ENCODE assay signal across 9 cellular contexts in genomic region chr16:3501783-3502400, GRCh38. TPM values are rescaled to one million over a fixed set of nuclear protein-coding genes. Genes with fewer than 3 reads are reported as not detected.
DNase-seq lines count a peak whose midpoint lies in the region; ATAC-seq, FAIRE-seq and TF ChIP-seq lines count a peak whose summit lies in the region.
"Had no signal": no experiment of that assay in that cellular context is flagged by ENCODE, and none has a peak within 500 bp of the region (broad histone marks: within the 10 kb centered on the region; RNA-seq: fewer than 3 reads in every experiment).

No MANE protein-coding gene starts in this region.

- intact Hi-C loops in activated T-helper 1 cell treated with anti-CD3 and anti-CD28 coated beads, Interleukin-12 subunit alpha, Interleukin-12 subunit beta, Interleukin-2, Interleukin-4 antibody, amounts not matched to agents 30 ng/mL and 10 ng/mL and 1 ng/mL, durations not matched to agents 14 hours and 24 hours and 36 hours (cut with micrococcal nuclease) = loop anchor here (2.0 to 10.0 kb wide), 3 partner anchors 77 to 373 kb away; partner anchors contain the start of gene OR1F1
- intact Hi-C loops in thyroid gland (cut with DNase I) = loop anchor here (5.0 kb wide), 1 partner anchor 220 kb away; the partner anchor contains the start of gene ZNF263

- CTCF ChIA-PET in activated CD8-positive, alpha-beta memory T cell treated with anti-CD3 and anti-CD28 coated beads, Interleukin-2, amount 10 ng/mL, durations not matched to agents 7 days and 5 days (lab: Charles Lee) = interaction anchor here (0.9 to 1.6 kb wide), 5 partner anchors 12 to 351 kb away, joined by 3 to 6 read pairs (median 3); partner anchors contain the start of gene NAA60

- TF ChIP-seq CTCF in keratinocyte (optimal IDR thresholded peaks at IDR 0.05 in 1 of 3, IDR thresholded peaks at IDR 0.05 in 1 of 3, conservative IDR thresholded peaks at IDR 0.05 in 1 of 3; ENCODE audit: extremely low read depth in 1 of 3, insufficient read depth in 2 of 3, low read length in 3 of 3) (no peak), thyroid gland (IDR thresholded peaks at IDR 0.05) (no peak), GM13976 (IDR thresholded peaks at IDR 0.05; ENCODE audit: borderline replicate concordance, control extremely low read depth, extremely low read depth, insufficient read depth, missing control alignments) (no peak)

- H3K27me3 Mint-ChIP-seq in activated CD8-positive, alpha-beta memory T cell treated with anti-CD3 and anti-CD28 coated beads, Interleukin-2, amount 10 ng/mL, durations not matched to agents 7 days and 5 days = peaks cover 2% of the 10 kb centered on the region
- H3K27me3 Mint-ChIP-seq in activated T-helper 1 cell treated with anti-CD3 and anti-CD28 coated beads, Interleukin-12 subunit alpha, Interleukin-12 subunit beta, Interleukin-2, Interleukin-4 antibody, amounts not matched to agents 30 ng/mL and 10 ng/mL and 1 ng/mL, durations not matched to agents 14 hours and 24 hours and 36 hours (ENCODE audit: insufficient read depth) = peaks cover 6% of the 10 kb centered on the region

- no peaks in the 10 kb centered on the region for H4K20me1 ChIP-seq in keratinocyte (ENCODE audit: control insufficient read depth, extremely low read depth, insufficient read depth, low read length)

- no peak for FAIRE-seq in keratinocyte (lab: Jason Lieb, UNC)
- FAIRE-seq: TTC549 had no signal

- peak overlapping the region; percentile 20 for H2AFZ ChIP-seq in keratinocyte (ENCODE audit: control insufficient read depth, low read length)

- H3K27me3 ChIP-seq in keratinocyte (ENCODE audit: control insufficient read depth, extremely low read depth, insufficient read depth, low read length) = no peaks in the 10 kb centered on the region
- no peaks in the 10 kb centered on the region for H3K27me3 ChIP-seq in thyroid gland

- dilution Hi-C loops in keratinocyte (cut with MboI; ENCODE audit: extremely low pct_ligation_motif_present, low sequenced_read_pairs) = no loop called here

- in situ Hi-C loops in GM13976 (cut with MboI; ENCODE audit: low sequenced_read_pairs, unreplicated experiment) (no loop called here), ACHN (cut with HindIII; ENCODE audit: low pct_ligation_motif_present, low pct_unique_long_range_greater_than_20kb, low sequenced_read_pairs) (loop anchor here (25.0 kb wide), 1 partner anchor 110 kb away; the partner anchor contains the start of gene SLX4)

- peaks cover 11% of the 10 kb centered on the region for H3K4me1 ChIP-seq in keratinocyte (ENCODE audit: control insufficient read depth, extremely low read depth, insufficient read depth, low read length)
- H3K4me1 ChIP-seq in thyroid gland = peaks cover 11 to 16% of the 10 kb centered on the region in 2 donors

- peaks cover 56% of the 10 kb centered on the region for H3K4me1 Mint-ChIP-seq in activated CD8-positive, alpha-beta memory T cell treated with anti-CD3 and anti-CD28 coated beads, Interleukin-2, amount 10 ng/mL, durations not matched to agents 7 days and 5 days
- peaks cover 60% of the 10 kb centered on the region for H3K4me1 Mint-ChIP-seq in activated T-helper 1 cell treated with anti-CD3 and anti-CD28 coated beads, Interleukin-12 subunit alpha, Interleukin-12 subunit beta, Interleukin-2, Interleukin-4 antibody, amounts not matched to agents 30 ng/mL and 10 ng/mL and 1 ng/mL, durations not matched to agents 14 hours and 24 hours and 36 hours (ENCODE audit: low read depth)

- 75 to 80% methylated on average over 22 of the region's 22 CpGs for WGBS in thyroid gland, 2 donors

- no peaks in the 10 kb centered on the region for H3K9me3 Mint-ChIP-seq in activated CD8-positive, alpha-beta memory T cell treated with anti-CD3 and anti-CD28 coated beads, Interleukin-2, amount 10 ng/mL, durations not matched to agents 7 days and 5 days (ENCODE audit: low read depth)
- H3K9me3 Mint-ChIP-seq in activated T-helper 1 cell treated with anti-CD3 and anti-CD28 coated beads, Interleukin-12 subunit alpha, Interleukin-12 subunit beta, Interleukin-2, Interleukin-4 antibody, amounts not matched to agents 30 ng/mL and 10 ng/mL and 1 ng/mL, durations not matched to agents 14 hours and 24 hours and 36 hours = no peaks in the 10 kb centered on the region

- H3K4me3 ChIP-seq in keratinocyte (ENCODE audit: control insufficient read depth in 2 of 3, extremely low read depth in 1 of 3, insufficient read depth in 2 of 3, low read depth in 1 of 3, low read length in 3 of 3) = peak overlapping the region; percentile 79 to 93 (median 86)
- peak overlapping the region in 2 of 3 donors; percentile 85 to 89 for H3K4me3 ChIP-seq in thyroid gland (replicated peaks in 1 of 3)

- H3K4me3 Mint-ChIP-seq in activated CD8-positive, alpha-beta memory T cell treated with anti-CD3 and anti-CD28 coated beads, Interleukin-2, amount 10 ng/mL, durations not matched to agents 7 days and 5 days = peak overlapping the region; percentile 91
- H3K4me3 Mint-ChIP-seq in activated T-helper 1 cell treated with anti-CD3 and anti-CD28 coated beads, Interleukin-12 subunit alpha, Interleukin-12 subunit beta, Interleukin-2, Interleukin-4 antibody, amounts not matched to agents 30 ng/mL and 10 ng/mL and 1 ng/mL, durations not matched to agents 14 hours and 24 hours and 36 hours = peak overlapping the region; percentile 96

- peak overlapping the region; percentile 64 for H3K27ac ChIP-seq in keratinocyte (ENCODE audit: control insufficient read depth, insufficient read depth, low read length)
- H3K27ac ChIP-seq in thyroid gland = peak overlapping the region in 1 of 3 donors; percentile 80

- no peak for DNase-seq in activated CD8-positive, alpha-beta memory T cell treated with anti-CD3 and anti-CD28 coated beads, Interleukin-2, amount 10 ng/mL, durations not matched to agents 7 days and 5 days
- no peak for DNase-seq in activated CD8-positive, alpha-beta memory T cell treated with anti-CD3 and anti-CD28 coated beads, Interleukin-2, amount 50 U/mL, for 4 hours
- no peak for DNase-seq in activated T-helper 1 cell treated with anti-CD3 and anti-CD28 coated beads, Interleukin-12 subunit alpha, Interleukin-12 subunit beta, Interleukin-2, Interleukin-4 antibody, amounts not matched to agents 30 ng/mL and 10 ng/mL and 1 ng/mL, durations not matched to agents 14 hours and 24 hours and 36 hours (ENCODE audit: low spot score)
- DNase-seq in keratinocyte (ENCODE audit: low read depth, low spot score) (no peak), thyroid gland (no peak), iPS-NIHi11 (ENCODE audit: low spot score) (no peak), GM13976 (ENCODE audit: low spot score) (no peak), ACHN (no peak)

- H3K79me2 ChIP-seq in keratinocyte (ENCODE audit: control insufficient read depth, insufficient read depth, low read length) = peaks cover 5% of the 10 kb centered on the region

- H3K36me3 ChIP-seq in keratinocyte (ENCODE audit: control insufficient read depth in 2 of 2, extremely low read depth in 1 of 2, insufficient read depth in 2 of 2, low read length in 2 of 2) = peaks cover 0 to 2% of the 10 kb centered on the region in 2 experiments
- H3K36me3 ChIP-seq in thyroid gland = peaks cover 0 to 15% of the 10 kb centered on the region in 2 donors

- peaks cover 17% of the 10 kb centered on the region for H3K36me3 Mint-ChIP-seq in activated CD8-positive, alpha-beta memory T cell treated with anti-CD3 and anti-CD28 coated beads, Interleukin-2, amount 10 ng/mL, durations not matched to agents 7 days and 5 days
- peaks cover 13% of the 10 kb centered on the region for H3K36me3 Mint-ChIP-seq in activated T-helper 1 cell treated with anti-CD3 and anti-CD28 coated beads, Interleukin-12 subunit alpha, Interleukin-12 subunit beta, Interleukin-2, Interleukin-4 antibody, amounts not matched to agents 30 ng/mL and 10 ng/mL and 1 ng/mL, durations not matched to agents 14 hours and 24 hours and 36 hours (ENCODE audit: low read depth)

- peak overlapping the region; percentile 85 for H3K4me2 ChIP-seq in keratinocyte (ENCODE audit: control insufficient read depth, extremely low read depth, insufficient read depth, low read depth, low read length)

- peaks cover 2% of the 10 kb centered on the region for H3K9me1 ChIP-seq in keratinocyte (ENCODE audit: control insufficient read depth, extremely low read depth, insufficient read depth, low read length)

- H3K9me3 ChIP-seq in keratinocyte (ENCODE audit: control insufficient read depth, low read depth, low read length) (no peaks in the 10 kb centered on the region), thyroid gland (no peaks in the 10 kb centered on the region)

- peak overlapping the region; percentile 94 for H3K27ac Mint-ChIP-seq in activated CD8-positive, alpha-beta memory T cell treated with anti-CD3 and anti-CD28 coated beads, Interleukin-2, amount 10 ng/mL, durations not matched to agents 7 days and 5 days
- peak overlapping the region; percentile 93 for H3K27ac Mint-ChIP-seq in activated T-helper 1 cell treated with anti-CD3 and anti-CD28 coated beads, Interleukin-12 subunit alpha, Interleukin-12 subunit beta, Interleukin-2, Interleukin-4 antibody, amounts not matched to agents 30 ng/mL and 10 ng/mL and 1 ng/mL, durations not matched to agents 14 hours and 24 hours and 36 hours

- peak overlapping the region; percentile 77 for H3K9ac ChIP-seq in keratinocyte (ENCODE audit: control insufficient read depth, extremely low read depth, insufficient read depth, low read length)

- no peak for ATAC-seq in activated CD8-positive, alpha-beta memory T cell treated with anti-CD3 and anti-CD28 coated beads, Interleukin-2, amount 10 ng/mL, durations not matched to agents 7 days and 5 days

- no peak for TF ChIP-seq POLR2A in thyroid gland (IDR thresholded peaks at IDR 0.05)

RNA-seq across cellular contexts. Expression of gene CLUAP1, which starts 1.1 kb away (rescaled TPM):
- total RNA-seq in activated CD8-positive, alpha-beta memory T cell treated with anti-CD3 and anti-CD28 coated beads, Interleukin-2, amount 10 ng/mL, durations not matched to agents 7 days and 5 days = 10 to 100 TPM; 11.4 to 18.0 TPM
- 20.0 and 21.2 TPM in 2 replicates for total RNA-seq in activated T-helper 1 cell treated with anti-CD3 and anti-CD28 coated beads, Interleukin-12 subunit alpha, Interleukin-12 subunit beta, Interleukin-2, Interleukin-4 antibody, amounts not matched to agents 30 ng/mL and 10 ng/mL and 1 ng/mL, durations not matched to agents 14 hours and 24 hours and 36 hours
- 10.3 to 27.4 TPM (median 17.9 TPM) in 3 replicates for polyA plus RNA-seq in keratinocyte
- 49.4 TPM for polyA plus RNA-seq in keratinocyte (2011; ENCODE audit: low read depth)
- polyA plus RNA-seq in keratinocyte (2011; cell fraction: cytosol; rRNA removed) = 13.9 and 16.8 TPM in 2 replicates
- 13.6 and 23.0 TPM in 2 replicates for polyA plus RNA-seq in keratinocyte (2011; cell fraction: nucleus; rRNA removed)
- 8.2 and 17.5 TPM in 2 replicates for polyA plus RNA-seq in keratinocyte (2012; ENCODE audit: low replicate concordance)
- polyA minus RNA-seq in keratinocyte = 6.3 to 24.0 TPM (median 11.6 TPM) in 3 replicates
- polyA minus RNA-seq in keratinocyte (2011; cell fraction: cytosol; rRNA and poly(A)+ RNA removed) = 16.7 TPM
- polyA minus RNA-seq in keratinocyte (2011; cell fraction: nucleus; rRNA and poly(A)+ RNA removed) = 4.1 and 11.1 TPM in 2 replicates
- 10 to 100 TPM; 24.6 to 31.6 (median 29.4) TPM for total RNA-seq in thyroid gland

RNA-seq across cellular contexts. Expression of gene C16orf90, which starts 6.6 kb away (rescaled TPM):
- not detected for total RNA-seq in activated CD8-positive, alpha-beta memory T cell treated with anti-CD3 and anti-CD28 coated beads, Interleukin-2, amount 10 ng/mL, durations not matched to agents 7 days and 5 days
- not detected in 2 replicates for total RNA-seq in activated T-helper 1 cell treated with anti-CD3 and anti-CD28 coated beads, Interleukin-12 subunit alpha, Interleukin-12 subunit beta, Interleukin-2, Interleukin-4 antibody, amounts not matched to agents 30 ng/mL and 10 ng/mL and 1 ng/mL, durations not matched to agents 14 hours and 24 hours and 36 hours
- polyA plus RNA-seq in keratinocyte = not detected in 3 replicates
- not detected for polyA plus RNA-seq in keratinocyte (2011; ENCODE audit: low read depth)
- not detected in 2 replicates for polyA plus RNA-seq in keratinocyte (2011; cell fraction: cytosol; rRNA removed)
- not detected in 2 replicates for polyA plus RNA-seq in keratinocyte (2011; cell fraction: nucleus; rRNA removed)
- polyA plus RNA-seq in keratinocyte (2012; ENCODE audit: low replicate concordance) = not detected in 2 replicates
- polyA minus RNA-seq in keratinocyte = not detected in 3 replicates
- not detected for polyA minus RNA-seq in keratinocyte (2011; cell fraction: cytosol; rRNA and poly(A)+ RNA removed)
- polyA minus RNA-seq in keratinocyte (2011; cell fraction: nucleus; rRNA and poly(A)+ RNA removed) = not detected in 2 replicates
- not detected for total RNA-seq in thyroid gland

RNA-seq across cellular contexts. Expression of gene NAA60, which starts 58.4 kb away (rescaled TPM):
- 10 to 100 TPM; 50.2 to 50.6 TPM for total RNA-seq in activated CD8-positive, alpha-beta memory T cell treated with anti-CD3 and anti-CD28 coated beads, Interleukin-2, amount 10 ng/mL, durations not matched to agents 7 days and 5 days
- total RNA-seq in activated T-helper 1 cell treated with anti-CD3 and anti-CD28 coated beads, Interleukin-12 subunit alpha, Interleukin-12 subunit beta, Interleukin-2, Interleukin-4 antibody, amounts not matched to agents 30 ng/mL and 10 ng/mL and 1 ng/mL, durations not matched to agents 14 hours and 24 hours and 36 hours = 35.4 and 38.3 TPM in 2 replicates
- polyA plus RNA-seq in keratinocyte = 19.4 to 30.3 TPM (median 29.0 TPM) in 3 replicates
- polyA plus RNA-seq in keratinocyte (2011; ENCODE audit: low read depth) = 35.5 TPM
- polyA plus RNA-seq in keratinocyte (2011; cell fraction: cytosol; rRNA removed) = 25.5 and 25.8 TPM in 2 replicates
- polyA plus RNA-seq in keratinocyte (2011; cell fraction: nucleus; rRNA removed) = 23.3 and 27.9 TPM in 2 replicates
- 25.5 and 40.8 TPM in 2 replicates for polyA plus RNA-seq in keratinocyte (2012; ENCODE audit: low replicate concordance)
- polyA minus RNA-seq in keratinocyte = 10.1 to 31.3 TPM (median 21.6 TPM) in 3 replicates
- 23.0 TPM for polyA minus RNA-seq in keratinocyte (2011; cell fraction: cytosol; rRNA and poly(A)+ RNA removed)
- polyA minus RNA-seq in keratinocyte (2011; cell fraction: nucleus; rRNA and poly(A)+ RNA removed) = 10.7 and 14.7 TPM in 2 replicates
- 10 to 100 TPM; 22.7 to 42.2 (median 31.0) TPM for total RNA-seq in thyroid gland

RNA-seq across cellular contexts. Expression of gene ZNF597, which starts 58.6 kb away (rescaled TPM):
- 1 to 10 TPM; 2.4 to 2.6 TPM for total RNA-seq in activated CD8-positive, alpha-beta memory T cell treated with anti-CD3 and anti-CD28 coated beads, Interleukin-2, amount 10 ng/mL, durations not matched to agents 7 days and 5 days
- total RNA-seq in activated T-helper 1 cell treated with anti-CD3 and anti-CD28 coated beads, Interleukin-12 subunit alpha, Interleukin-12 subunit beta, Interleukin-2, Interleukin-4 antibody, amounts not matched to agents 30 ng/mL and 10 ng/mL and 1 ng/mL, durations not matched to agents 14 hours and 24 hours and 36 hours = 2.6 TPM in 2 replicates
- 1.4 to 1.7 TPM (median 1.5 TPM) in 3 replicates for polyA plus RNA-seq in keratinocyte
- 1.5 TPM for polyA plus RNA-seq in keratinocyte (2011; ENCODE audit: low read depth)
- 0.79 and 1.5 TPM in 2 replicates for polyA plus RNA-seq in keratinocyte (2011; cell fraction: cytosol; rRNA removed)
- 1.9 and 2.2 TPM in 2 replicates for polyA plus RNA-seq in keratinocyte (2011; cell fraction: nucleus; rRNA removed)
- 1.1 and 1.2 TPM in 2 replicates for polyA plus RNA-seq in keratinocyte (2012; ENCODE audit: low replicate concordance)
- 0.75 to 2.3 TPM (median 2.1 TPM) in 3 replicates for polyA minus RNA-seq in keratinocyte
- 1.9 TPM for polyA minus RNA-seq in keratinocyte (2011; cell fraction: cytosol; rRNA and poly(A)+ RNA removed)
- 1.8 and 3.0 TPM in 2 replicates for polyA minus RNA-seq in keratinocyte (2011; cell fraction: nucleus; rRNA and poly(A)+ RNA removed)
- total RNA-seq in thyroid gland = 1 to 10 TPM; 2.7 to 6.8 (median 4.3) TPM
